20 cellular contexts compared by ENCODE assay signal in the genomic region with DNA sequence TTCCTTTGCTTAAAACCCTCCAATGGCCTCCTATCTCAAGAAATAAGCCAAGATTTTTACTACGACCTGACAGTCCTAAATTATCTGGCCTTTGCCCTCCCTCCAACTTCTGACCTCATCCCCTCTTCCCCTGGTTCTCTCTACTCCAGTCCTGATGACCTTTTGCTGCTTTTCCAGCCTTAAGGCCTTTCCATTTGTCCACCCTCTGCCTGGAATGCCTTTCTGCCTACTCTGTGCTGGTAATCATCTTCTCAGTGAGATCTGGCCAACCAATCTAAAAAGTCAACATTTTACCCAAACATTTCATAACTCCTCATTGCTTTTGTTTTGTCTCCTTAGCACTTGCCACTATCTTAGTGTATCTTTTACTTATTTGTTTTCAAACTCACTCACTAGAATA.
"Had no signal": no experiment of that assay in that cellular context is flagged by ENCODE, and none has a peak within 500 bp of the region (broad histone marks: within the 10 kb centered on the region; RNA-seq: fewer than 3 reads in every experiment).

No MANE protein-coding gene starts in this region.

- H3K27me3 Mint-ChIP-seq: effector memory CD8-positive, alpha-beta T cell; stimulated activated memory B cell treated with anti-CD40 and anti-IgM and Interleukin-4, amounts not matched to agents 10 μg/mL and 1 μg/mL and 100 μg/mL, for 72 hours; stimulated activated naive CD8-positive, alpha-beta T cell treated with anti-CD3 and anti-CD28 coated beads, Interleukin-15, amount 100 ng/mL, for 72 hours had no signal

- H3K4me1 ChIP-seq: esophagus squamous epithelium, neural progenitor cell, transverse colon had no signal

- H3K36me3 Mint-ChIP-seq: natural killer cell, neural progenitor cell had no signal

- H3K4me3 ChIP-seq: esophagus squamous epithelium, hepatocyte, mucosa of descending colon, neural progenitor cell, ovary, smooth muscle cell, thoracic aorta, transverse colon had no signal

- H3K27me3 ChIP-seq: esophagus squamous epithelium, hepatocyte, neural progenitor cell, ovary, transverse colon had no signal

- DNase-seq: central memory CD4-positive, alpha-beta T cell; effector memory CD8-positive, alpha-beta T cell; esophagus squamous epithelium; foreskin melanocyte; head of caudate nucleus; left colon; mucosa of descending colon; natural killer cell; nucleus accumbens; ovary; right cardiac atrium; stimulated activated CD4-positive, alpha-beta T cell treated with anti-CD3 and anti-CD28 coated beads, Interleukin-4, amount 100 ng/mL, for 1 hour; stimulated activated CD8-positive, alpha-beta memory T cell treated with anti-CD3 and anti-CD28 coated beads, Interleukin-4, amount 100 ng/mL, for 48 hours; stimulated activated naive CD8-positive, alpha-beta T cell treated with anti-CD3 and anti-CD28 coated beads, Interleukin-15, amount 100 ng/mL, for 72 hours; transverse colon had no signal

- H3K4me3 Mint-ChIP-seq: effector memory CD8-positive, alpha-beta T cell; natural killer cell; neural progenitor cell; stimulated activated memory B cell treated with anti-CD40 and anti-IgM and Interleukin-4, amounts not matched to agents 10 μg/mL and 1 μg/mL and 100 μg/mL, for 72 hours; stimulated activated naive CD8-positive, alpha-beta T cell treated with anti-CD3 and anti-CD28 coated beads, Interleukin-15, amount 100 ng/mL, for 72 hours had no signal

- H3K4me2 ChIP-seq: hepatocyte, neural progenitor cell, smooth muscle cell had no signal

- H3K27ac ChIP-seq: esophagus squamous epithelium, hepatocyte, neural progenitor cell, ovary, thoracic aorta, transverse colon had no signal

- H3K36me3 ChIP-seq: neural progenitor cell, ovary, thoracic aorta, transverse colon had no signal

- H3K9me3 Mint-ChIP-seq: effector memory CD8-positive, alpha-beta T cell; natural killer cell; neural progenitor cell; stimulated activated naive CD8-positive, alpha-beta T cell treated with anti-CD3 and anti-CD28 coated beads, Interleukin-15, amount 100 ng/mL, for 72 hours had no signal

- H3K9ac ChIP-seq: neural progenitor cell had no signal

- H3K27ac Mint-ChIP-seq: neural progenitor cell; stimulated activated memory B cell treated with anti-CD40 and anti-IgM and Interleukin-4, amounts not matched to agents 10 μg/mL and 1 μg/mL and 100 μg/mL, for 72 hours; stimulated activated naive CD8-positive, alpha-beta T cell treated with anti-CD3 and anti-CD28 coated beads, Interleukin-15, amount 100 ng/mL, for 72 hours had no signal
